8 cellular contexts compared by ENCODE assay signal in the genomic region with DNA sequence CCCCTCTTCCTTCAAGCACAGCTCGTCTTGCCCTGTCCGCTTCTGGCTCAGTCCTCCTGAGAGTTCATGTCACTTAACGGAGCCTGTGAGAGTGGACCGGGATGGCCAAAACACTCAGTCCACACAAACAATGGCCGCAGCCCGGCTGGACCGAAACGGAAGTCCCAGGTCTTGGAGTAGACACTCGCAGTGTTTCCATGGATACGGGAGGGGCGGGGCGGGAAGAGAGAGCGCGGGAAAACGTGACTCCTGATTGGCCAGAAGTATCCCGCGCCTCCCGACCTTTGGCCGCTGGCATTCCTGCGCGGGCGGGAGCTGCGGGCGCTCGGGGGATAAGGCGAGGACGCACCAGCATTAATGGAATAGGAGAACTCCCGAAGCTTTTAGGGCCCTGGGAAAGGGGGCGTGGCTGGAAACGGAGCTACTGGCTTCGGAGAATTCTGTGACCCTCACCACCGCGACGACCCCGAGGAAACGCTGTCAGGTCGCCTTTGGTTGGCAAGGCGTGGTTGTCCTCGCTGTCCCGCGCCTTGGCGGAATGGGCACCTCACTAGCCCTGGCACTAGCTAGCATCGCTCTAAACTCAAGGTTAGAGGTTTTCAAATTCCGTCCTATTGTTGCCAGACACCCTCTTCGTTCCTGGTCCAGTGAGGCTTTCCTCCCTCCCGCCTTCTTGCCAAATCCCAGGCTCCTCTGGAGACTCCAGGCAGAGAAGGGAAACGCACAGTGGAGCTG. TPM values are rescaled to one million over a fixed set of nuclear protein-coding genes. Genes with fewer than 3 reads are reported as not detected.
DNase-seq lines count a peak whose midpoint lies in the region; ATAC-seq, FAIRE-seq and TF ChIP-seq lines count a peak whose summit lies in the region.

Gene NLRP14 (plus strand): TSS at position 297 of the 735 bp plus-strand sequence. CDS start 18,108 bp downstream, outside the sequence.
Gene ZNF214 (minus strand): TSS at position 164 of the 735 bp plus-strand sequence. CDS start 17,511 bp downstream, outside the sequence.

- H3K27me3 ChIP-seq in Panc1 (ENCODE audit: control insufficient read depth, insufficient read depth, low read length) (peaks cover 6% of the 10 kb centered on the region), small intestine (ENCODE audit: control insufficient read depth in 2 of 2, insufficient read depth in 2 of 2, low read length in 2 of 2) (no peaks in the 10 kb centered on the region)

- BruUV-seq in Panc1 (replicated peaks; lab: Mats Ljungman, UMichigan): TSS peak; percentile 94

- H3K9me3 ChIP-seq in Panc1 (ENCODE audit: control insufficient read depth, insufficient read depth, low read depth, low read length): no peaks in the 10 kb centered on the region
- no peaks in the 10 kb centered on the region for H3K9me3 ChIP-seq in kidney (ENCODE audit: control insufficient read depth in 1 of 2, low read length in 2 of 2)
- no peaks in the 10 kb centered on the region for H3K9me3 ChIP-seq in small intestine (ENCODE audit: control insufficient read depth, low read depth)

- H3K4me1 ChIP-seq in Panc1 (ENCODE audit: control insufficient read depth, insufficient read depth, low read length): peaks cover 11% of the 10 kb centered on the region; the same call in 1 of the 2 replicates
- H3K4me1 ChIP-seq in kidney (ENCODE audit: control insufficient read depth in 1 of 2, insufficient read depth in 1 of 2, low read depth in 1 of 2, low read length in 2 of 2): peaks cover 2 to 9% of the 10 kb centered on the region in 2 donors
- H3K4me1 ChIP-seq in small intestine (ENCODE audit: control insufficient read depth in 2 of 2, insufficient read depth in 1 of 2, low read depth in 1 of 2, low read length in 1 of 2): peaks cover 0 to 3% of the 10 kb centered on the region in 2 donors

- FAIRE-seq in kidney (lab: Jason Lieb, UNC) (no peak), small intestine (lab: Jason Lieb, UNC) (no peak)

- peak within 1 kb of the TSS; percentile 66 to 67 for H3K9ac ChIP-seq in kidney (ENCODE audit: low read length in 2 of 2)

- H3K36me3 ChIP-seq in Panc1 (ENCODE audit: control insufficient read depth, insufficient read depth, low read length) (no peaks in the 10 kb centered on the region), kidney (ENCODE audit: control insufficient read depth in 1 of 2, insufficient read depth in 2 of 2, low read length in 2 of 2) (no peaks in the 10 kb centered on the region), small intestine (ENCODE audit: control insufficient read depth in 2 of 2, insufficient read depth in 2 of 2, low read length in 2 of 2) (no peaks in the 10 kb centered on the region)

- POLR2A ChIA-PET in Panc1 (lab: Charles Lee): interaction anchor here (0.6 to 0.9 kb wide), 2 partner anchors 13 to 131 kb away, joined by 3 read pairs; no protein-coding TSS in a partner anchor

- WGBS in small intestine, 3 donors: 3 to 6% (median 5%) methylated on average over 47 of the region's 47 CpGs

- peak; percentile 79 for DNase-seq in GM10266 (ENCODE audit: extremely low spot score)
- peak; percentile 90 for DNase-seq in Panc1 (ENCODE audit: low read depth, low spot score)
- DNase-seq in coronary artery (ENCODE audit: low spot score): peak; percentile 96
- peak; percentile 97 for DNase-seq in kidney
- peak; percentile 97 for DNase-seq in small intestine
- DNase-seq in NCI-H1092 (lab: John Stamatoyannopoulos, UW): no peak
- DNase-seq in activated CD4-positive, CD25-positive, alpha-beta regulatory T cell treated with anti-CD3 and anti-CD28 coated beads, Interleukin-2, amount 50 U/mL, for 72 hours: no peak

- TF ChIP-seq CTCF in GM10266 (IDR thresholded peaks at IDR 0.05; ENCODE audit: control insufficient read depth, insufficient read depth, low read depth, missing control alignments) (no peak), Panc1 (IDR thresholded peaks at IDR 0.05) (no peak), coronary artery (IDR thresholded peaks at IDR 0.05) (no peak), kidney (IDR thresholded peaks at IDR 0.05; ENCODE audit: borderline replicate concordance, extremely low read depth, insufficient read depth) (no peak)

- H3K27ac ChIP-seq in Panc1 (ENCODE audit: low read length) (peak within 1 kb of the TSS; percentile 89), coronary artery (peak within 1 kb of the TSS; percentile 75 to 85), kidney (ENCODE audit: low read depth in 2 of 2, low read length in 2 of 2) (peak within 1 kb of the TSS; percentile 29 to 56), small intestine (ENCODE audit: low read depth in 1 of 2, low read length in 1 of 2) (peak within 1 kb of the TSS in 1 of 2 donors; percentile 83)

- in situ Hi-C loops in Panc1 (cut with HindIII; ENCODE audit: low pct_unique_long_range_greater_than_20kb, low sequenced_read_pairs): no loop called here

- peak; percentile 85 for ATAC-seq in HG03432 (IDR thresholded peaks at IDR 0.05; ENCODE audit: unreplicated experiment)
- peak; percentile 99 for ATAC-seq in Panc1

- intact Hi-C loops in Panc1 (cut with micrococcal nuclease; ENCODE audit: unreplicated experiment): no loop called here
- intact Hi-C loops in kidney (cut with DNase I): no loop called here

- CTCF ChIA-PET in Panc1 (lab: Charles Lee): interaction anchor here (0.9 kb wide), 1 partner anchor 266 kb away, joined by 4 read pairs; no protein-coding TSS in a partner anchor

- H3K4me3 ChIP-seq in Panc1 (ENCODE audit: low read depth in 2 of 2, low read length in 2 of 2) (peak within 1 kb of the TSS; percentile 75 to 97), coronary artery (peak within 1 kb of the TSS; percentile 87), kidney (ENCODE audit: low read length in 2 of 2) (peak within 1 kb of the TSS; percentile 91 to 99), small intestine (ENCODE audit: low read depth in 1 of 2, low read length in 2 of 2) (peak within 1 kb of the TSS; percentile 27 to 73)

RNA-seq across cellular contexts. Expression of gene NLRP14, which starts in this region (rescaled TPM):
- 0.08 TPM for total RNA-seq in Panc1 (2021; ENCODE audit: unreplicated experiment)
- not detected for polyA plus RNA-seq in Panc1 (2012; ENCODE audit: insufficient read length)
- total RNA-seq in kidney: 0.47 TPM
- polyA plus RNA-seq in kidney (ENCODE audit: insufficient read depth, low read depth, low replicate concordance): 0.28 TPM
- under 1 TPM in 1 of 3 donors, not detected in 2; 0.03 TPM for polyA plus RNA-seq in small intestine

RNA-seq across cellular contexts. Expression of gene ZNF214, which starts in this region (rescaled TPM):
- total RNA-seq in Panc1 (2021; ENCODE audit: unreplicated experiment): 3.0 TPM
- 3.1 TPM for polyA plus RNA-seq in Panc1 (2012; ENCODE audit: insufficient read length)
- total RNA-seq in kidney: 5.9 TPM
- polyA plus RNA-seq in kidney (ENCODE audit: insufficient read depth, low read depth, low replicate concordance): 3.2 TPM
- under 1 TPM in 2 of 3 donors, not detected in 1; 0.27 to 0.97 TPM for polyA plus RNA-seq in small intestine

Comparison
In these comparisons a context has a peak if more than half of its experiments do, and no peak if none do; other contexts are left out.
1. Peak in DNase-seq and H3K4me3 ChIP-seq in small intestine; RNA of the genes that start here not detected or under 1 TPM.
2. DNase-seq: peak in GM10266 (single experiment), Panc1 (single experiment), coronary artery (single experiment) and kidney (single experiment); none in NCI-H1092 (single experiment) and activated CD4-positive, CD25-positive, alpha-beta regulatory T cell treated with anti-CD3 and anti-CD28 coated beads, Interleukin-2, amount 50 U/mL, for 72 hours (single experiment).
3. Peak in every context shown above with its lines, with median percentiles within 50 percentile points of each other: H3K4me3 ChIP-seq.